Comparison of ENCODE assay signal across 11 cellular contexts in genomic region chr5:171821286-171821685, GRCh38. TPM values are rescaled to one million over a fixed set of nuclear protein-coding genes. Genes with fewer than 3 reads are reported as not detected.
"Had no signal": no experiment of that assay in that cellular context is flagged by ENCODE, and none has a peak within 500 bp of the region (broad histone marks: within the 10 kb centered on the region; RNA-seq: fewer than 3 reads in every experiment).

No MANE protein-coding gene starts in this region.

- H2AFZ ChIP-seq: GM23248 had no signal

- H3K4me1 ChIP-seq: HAP-1 had no signal

- H3K27ac ChIP-seq: GM23248, HL-60 had no signal

- H3K9me3 ChIP-seq: HAP-1 had no signal

- H3K36me3 ChIP-seq: HAP-1 had no signal

- H3K4me3 ChIP-seq: GM23248, HAP-1 had no signal

- DNase-seq: GM23248, GOT3, H7, HFFc6, KBM-7 had no signal

- H3K9ac ChIP-seq: GM23248 had no signal

RNA-seq across cellular contexts. Expression of gene SMIM23, which starts 35.7 kb away (rescaled TPM):
- total RNA-seq: GM23248, H4, H7, HepG2, HFFc6, HT1080 had no signal
- polyA plus RNA-seq: GM23248, HepG2, IgD-negative memory B cell had no signal
